ENCODE assay signal across 9 cellular contexts in the genomic region with DNA sequence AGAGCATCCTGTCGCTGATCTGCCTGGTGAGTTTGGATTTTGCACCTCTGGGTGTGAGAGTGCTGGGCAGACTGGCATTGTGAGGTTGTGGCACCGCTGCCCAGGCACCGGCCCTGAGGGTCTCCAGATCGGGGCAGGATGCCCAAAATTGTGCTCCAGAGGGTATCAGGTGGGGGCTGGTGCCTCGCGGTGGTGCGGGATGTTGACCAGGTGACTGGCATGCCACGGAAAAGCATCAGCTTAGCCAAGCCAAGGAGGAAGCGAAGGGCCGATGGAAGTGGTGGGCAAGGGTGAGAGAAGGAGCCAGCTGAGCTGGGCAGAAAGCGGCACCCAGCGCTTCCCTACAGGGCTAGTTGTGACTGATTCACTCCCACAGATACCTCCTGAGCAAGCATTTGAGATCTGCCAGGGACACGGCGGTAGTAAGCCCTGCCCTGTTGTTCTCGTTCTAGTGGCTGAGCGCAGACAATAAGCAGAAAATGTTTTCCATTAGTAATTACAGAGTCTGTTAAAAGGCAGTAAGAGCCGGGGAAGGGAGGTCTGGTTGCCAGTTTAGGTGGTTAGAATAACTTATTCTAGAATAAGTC. TPM values are rescaled to one million over a fixed set of nuclear protein-coding genes. Genes with fewer than 3 reads are reported as not detected.
A peak's percentile ranks its signal among the peaks of the same experiment; 100 is the strongest.
DNase-seq lines count a peak whose midpoint lies in the region; ATAC-seq, FAIRE-seq and TF ChIP-seq lines count a peak whose summit lies in the region.
"Had no signal": no experiment of that assay in that cellular context is flagged by ENCODE, and none has a peak within 500 bp of the region (broad histone marks: within the 10 kb centered on the region; RNA-seq: fewer than 3 reads in every experiment).

No MANE protein-coding gene starts in this region.

- H3K79me2 ChIP-seq in HepG2 (ENCODE audit: insufficient read depth, low read length) = no peaks in the 10 kb centered on the region
- no peaks in the 10 kb centered on the region for H3K79me2 ChIP-seq in keratinocyte (ENCODE audit: control insufficient read depth, insufficient read depth, low read length)

- H3K4me2 ChIP-seq in HepG2 (ENCODE audit: low read depth, low read length) (no peak overlapping the region), keratinocyte (ENCODE audit: control insufficient read depth, extremely low read depth, insufficient read depth, low read depth, low read length) (peak overlapping the region; percentile 64)

- intact Hi-C loops in right lobe of liver (cut with DNase I) = no loop called here
- intact Hi-C loops in HepG2 (cut with micrococcal nuclease; ENCODE audit: unreplicated experiment) = no loop called here

- H2AFZ ChIP-seq in HepG2 (ENCODE audit: low read length) (no peak overlapping the region), keratinocyte (ENCODE audit: control insufficient read depth, low read length) (no peak overlapping the region)

- BruUV-seq in HepG2 (replicated peaks; lab: Mats Ljungman, UMichigan) = no TSS peak

- dilution Hi-C loops in keratinocyte (cut with MboI; ENCODE audit: extremely low pct_ligation_motif_present, low sequenced_read_pairs) = no loop called here

- in situ Hi-C loops in HepG2 (cut with HindIII; ENCODE audit: extremely low pct_ligation_motif_present, low pct_unique_long_range_greater_than_20kb) = loop anchor here (10.0 kb wide), 1 partner anchor 377 kb away; no protein-coding TSS in a partner anchor

- H3K9me3 Mint-ChIP-seq in activated CD8-positive, alpha-beta T cell treated with anti-CD3 and anti-CD28 coated beads, Interleukin-2, amount 10 ng/mL, durations not matched to agents 7 days and 5 days (ENCODE audit: insufficient read depth) = no peaks in the 10 kb centered on the region

- no peak for TF ChIP-seq EP300 in HepG2 (IDR thresholded peaks at IDR 0.05; ENCODE audit: low read depth in 2 of 2, low read length in 2 of 2)
- no peak for TF ChIP-seq EP300 in HepG2 (CRISPR knock-in tag; IDR thresholded peaks at IDR 0.05; ENCODE audit: borderline replicate concordance)

- H3K27me3 ChIP-seq in right lobe of liver (no peaks in the 10 kb centered on the region), HepG2 (ENCODE audit: control insufficient read depth in 1 of 2, insufficient read depth in 2 of 2, low read length in 2 of 2) (peaks cover 1 to 2% of the 10 kb centered on the region in 2 experiments; a peak in 1 of 5 replicates), keratinocyte (ENCODE audit: control insufficient read depth, extremely low read depth, insufficient read depth, low read length) (no peaks in the 10 kb centered on the region)

- TF ChIP-seq RAD21 in HepG2 (CRISPR knock-in tag; IDR thresholded peaks at IDR 0.05) = no peak

- H3K9me3 ChIP-seq in right lobe of liver = no peaks in the 10 kb centered on the region
- H3K9me3 ChIP-seq in HepG2 (ENCODE audit: low read length) = no peaks in the 10 kb centered on the region
- no peaks in the 10 kb centered on the region for H3K9me3 ChIP-seq in keratinocyte (ENCODE audit: control insufficient read depth, low read depth, low read length)

- TF ChIP-seq POLR2A in right lobe of liver (IDR thresholded peaks at IDR 0.05) = no peak
- no peak for TF ChIP-seq POLR2A in HepG2 (IDR thresholded peaks at IDR 0.05; ENCODE audit: insufficient read depth in 1 of 2, low read depth in 2 of 2, low read length in 2 of 2)

- WGBS in right lobe of liver (ENCODE audit: insufficient coverage, low coverage, low lambda C conversion rate, missing lambda C conversion rate) = 74% methylated on average over 13 of the region's 17 CpGs
- WGBS in HepG2 (ENCODE audit: low lambda C conversion rate) = 84% methylated on average over 10 of the region's 17 CpGs
- 62% methylated on average over 17 of the region's 17 CpGs for WGBS in urinary bladder

- no peak for FAIRE-seq in HepG2 (lab: Jason Lieb, UNC)
- FAIRE-seq in keratinocyte (lab: Jason Lieb, UNC) = no peak

- peak overlapping the region; percentile 71 for H3K4me3 Mint-ChIP-seq in activated CD8-positive, alpha-beta T cell treated with anti-CD3 and anti-CD28 coated beads, Interleukin-2, amount 10 ng/mL, durations not matched to agents 7 days and 5 days

- POLR2A ChIA-PET in HepG2 (lab: Yijun Ruan, JAX) (no interaction called here), GM10248 (lab: Yijun Ruan, JAX) (no interaction called here)
- POLR2A ChIA-PET in activated CD8-positive, alpha-beta T cell treated with anti-CD3 and anti-CD28 coated beads, Interleukin-2, amount 10 ng/mL, durations not matched to agents 7 days and 5 days (lab: Charles Lee) = no interaction called here

- ATAC-seq in right lobe of liver (no peak), HepG2 (no peak)
- peak; percentile 7 for ATAC-seq in activated CD8-positive, alpha-beta T cell treated with anti-CD3 and anti-CD28 coated beads, Interleukin-2, amount 10 ng/mL, durations not matched to agents 7 days and 5 days

- H3K36me3 ChIP-seq in right lobe of liver = no peaks in the 10 kb centered on the region
- no peaks in the 10 kb centered on the region for H3K36me3 ChIP-seq in HepG2 (replicated peaks in 1 of 2; ENCODE audit: control insufficient read depth in 1 of 2, insufficient read depth in 2 of 2, low read length in 2 of 2)
- no peaks in the 10 kb centered on the region for H3K36me3 ChIP-seq in keratinocyte (ENCODE audit: control insufficient read depth in 2 of 2, extremely low read depth in 1 of 2, insufficient read depth in 2 of 2, low read length in 2 of 2)
- H3K36me3 ChIP-seq in urinary bladder (ENCODE audit: insufficient read depth) = no peaks in the 10 kb centered on the region

- H3K4me3 ChIP-seq in right lobe of liver = peak overlapping the region; percentile 12 to 52 (median 37)
- H3K4me3 ChIP-seq in HepG2 (replicated peaks in 1 of 3; ENCODE audit: insufficient read depth in 1 of 3, low read depth in 2 of 3, low read length in 3 of 3) = no peak overlapping the region
- peak overlapping the region; percentile 44 to 49 (median 49) for H3K4me3 ChIP-seq in keratinocyte (ENCODE audit: control insufficient read depth in 2 of 3, extremely low read depth in 1 of 3, insufficient read depth in 2 of 3, low read depth in 1 of 3, low read length in 3 of 3)
- H3K4me3 ChIP-seq in urinary bladder (ENCODE audit: low read depth, low read length) = peak overlapping the region; percentile 44

- H3K27ac ChIP-seq in right lobe of liver = no peak overlapping the region
- no peak overlapping the region for H3K27ac ChIP-seq in HepG2 (ENCODE audit: extremely low read length, insufficient read depth, low read length)
- H3K27ac ChIP-seq in keratinocyte (ENCODE audit: control insufficient read depth, insufficient read depth, low read length) = no peak overlapping the region
- H3K27ac ChIP-seq in urinary bladder (ENCODE audit: low read depth) = no peak overlapping the region
- no peak overlapping the region for H3K27ac ChIP-seq in substantia nigra (ENCODE audit: low read depth, low read length, poor library complexity, severe bottlenecking)

- H3K36me3 Mint-ChIP-seq in activated CD8-positive, alpha-beta T cell treated with anti-CD3 and anti-CD28 coated beads, Interleukin-2, amount 10 ng/mL, durations not matched to agents 7 days and 5 days (ENCODE audit: low read depth) = no peaks in the 10 kb centered on the region

- peaks cover 0 to 7% (median 0%) of the 10 kb centered on the region in 4 donors for H3K4me1 ChIP-seq in right lobe of liver
- H3K4me1 ChIP-seq in HepG2 (ENCODE audit: insufficient read depth, low read length) = peaks cover 48% of the 10 kb centered on the region
- peaks cover 5% of the 10 kb centered on the region for H3K4me1 ChIP-seq in keratinocyte (ENCODE audit: control insufficient read depth, extremely low read depth, insufficient read depth, low read length)
- H3K4me1 ChIP-seq in urinary bladder (ENCODE audit: insufficient read depth) = no peaks in the 10 kb centered on the region

- peaks cover 8% of the 10 kb centered on the region for H3K4me1 Mint-ChIP-seq in activated CD8-positive, alpha-beta T cell treated with anti-CD3 and anti-CD28 coated beads, Interleukin-2, amount 10 ng/mL, durations not matched to agents 7 days and 5 days (ENCODE audit: low read depth)

- no peak for DNase-seq in right lobe of liver
- DNase-seq in HepG2 (ENCODE audit: low spot score) = no peak
- no peak for DNase-seq in activated CD8-positive, alpha-beta T cell treated with anti-CD3 and anti-CD28 coated beads, Interleukin-2, amount 10 ng/mL, durations not matched to agents 7 days and 5 days
- DNase-seq in keratinocyte (ENCODE audit: low read depth, low spot score) = no peak
- no peak for DNase-seq in GM10248 (ENCODE audit: extremely low spot score)
- no peak for DNase-seq in OCI-M1 (lab: John Stamatoyannopoulos, UW)
- no peak for DNase-seq in substantia nigra (lab: John Stamatoyannopoulos, UW)
- DNase-seq: retina had no signal

- TF ChIP-seq CTCF in right lobe of liver (IDR thresholded peaks at IDR 0.05) = no peak
- no peak for TF ChIP-seq CTCF in HepG2 (CRISPR knock-in tag; IDR thresholded peaks at IDR 0.05)
- TF ChIP-seq CTCF in keratinocyte (optimal IDR thresholded peaks at IDR 0.05 in 1 of 3, IDR thresholded peaks at IDR 0.05 in 1 of 3, conservative IDR thresholded peaks at IDR 0.05 in 1 of 3; ENCODE audit: extremely low read depth in 1 of 3, insufficient read depth in 2 of 3, low read length in 3 of 3) = no peak
- TF ChIP-seq CTCF in GM10248 (IDR thresholded peaks at IDR 0.05; ENCODE audit: control extremely low read depth, extremely low read depth, low read depth, missing control alignments) = no peak

- no peaks in the 10 kb centered on the region for H3K9me1 ChIP-seq in keratinocyte (ENCODE audit: control insufficient read depth, extremely low read depth, insufficient read depth, low read length)

- H3K27me3 Mint-ChIP-seq in activated CD8-positive, alpha-beta T cell treated with anti-CD3 and anti-CD28 coated beads, Interleukin-2, amount 10 ng/mL, durations not matched to agents 7 days and 5 days (ENCODE audit: low read depth) = no peaks in the 10 kb centered on the region

- H4K20me1 ChIP-seq in HepG2 (ENCODE audit: insufficient read depth, low read length) = no peaks in the 10 kb centered on the region
- H4K20me1 ChIP-seq in keratinocyte (ENCODE audit: control insufficient read depth, extremely low read depth, insufficient read depth, low read length) = no peaks in the 10 kb centered on the region

- H3K27ac Mint-ChIP-seq in activated CD8-positive, alpha-beta T cell treated with anti-CD3 and anti-CD28 coated beads, Interleukin-2, amount 10 ng/mL, durations not matched to agents 7 days and 5 days = no peak overlapping the region

- no peak overlapping the region for H3K9ac ChIP-seq in HepG2 (ENCODE audit: insufficient read depth, low read depth, low read length)
- peak overlapping the region; percentile 33 for H3K9ac ChIP-seq in keratinocyte (ENCODE audit: control insufficient read depth, extremely low read depth, insufficient read depth, low read length)

- CTCF ChIA-PET in HepG2 (lab: Yijun Ruan, JAX; ENCODE audit: low intra/inter-chr PET ratio, low total read pairs) = no interaction called here
- CTCF ChIA-PET in activated CD8-positive, alpha-beta T cell treated with anti-CD3 and anti-CD28 coated beads, Interleukin-2, amount 10 ng/mL, durations not matched to agents 7 days and 5 days (lab: Charles Lee) = no interaction called here
- CTCF ChIA-PET in GM10248 (lab: Yijun Ruan, JAX) = no interaction called here

RNA-seq across cellular contexts. Expression of gene ZFP92, which starts 0.8 kb away (rescaled TPM):
- total RNA-seq in right lobe of liver (1 to 10 TPM in 1 of 6 experiments, under 1 TPM in 5; 0.31 to 1.4 (median 0.41) TPM), HepG2 (2016; rRNA removed; fragmentation: Illumina TruSeq; extraction: Trizol) (0.02 and 0.03 TPM in 2 replicates), urinary bladder (0.69 TPM)
- total RNA-seq in HepG2 (2016; cell fraction: cytosol; rRNA removed; fragmentation: Illumina TruSeq; extraction: Trizol; ENCODE audit: low read depth) = not detected in 2 replicates
- 0.02 and 0.03 TPM in 2 replicates for total RNA-seq in HepG2 (2016; cell fraction: insoluble cytoplasmic fraction; rRNA removed; fragmentation: Illumina TruSeq; extraction: Trizol)
- total RNA-seq in HepG2 (2016; cell fraction: membrane; rRNA removed; fragmentation: Illumina TruSeq; extraction: Trizol) = not detected in 2 replicates
- not detected in 2 replicates for total RNA-seq in HepG2 (2016; cell fraction: nucleus; rRNA removed; fragmentation: Illumina TruSeq; extraction: Trizol)
- polyA plus RNA-seq in HepG2 (2011; rRNA removed) (not detected in 2 replicates), keratinocyte (0.44 to 1.1 TPM (median 0.64 TPM) in 3 replicates), urinary bladder (0.41 TPM)
- polyA plus RNA-seq in HepG2 (2011; cell fraction: cytosol; rRNA removed) = not detected in 2 replicates
- 0.03 TPM in 1 of 2 replicates, not detected in the other for polyA plus RNA-seq in HepG2 (2011; cell fraction: nucleus; rRNA removed)
- 0.03 TPM in 1 of 2 replicates, not detected in the other for polyA plus RNA-seq in HepG2 (2012)
- not detected in 2 replicates for polyA plus RNA-seq in HepG2 (2016; cell fraction: cytosol; fragmentation: Illumina TruSeq; extraction: Trizol; ENCODE audit: low read depth)
- not detected in 2 replicates for polyA plus RNA-seq in HepG2 (2016; cell fraction: insoluble cytoplasmic fraction; fragmentation: Illumina TruSeq; extraction: Trizol; ENCODE audit: low read depth)
- not detected in 2 replicates for polyA plus RNA-seq in HepG2 (2016; cell fraction: membrane; fragmentation: Illumina TruSeq; extraction: Trizol; ENCODE audit: low read depth)
- polyA plus RNA-seq in HepG2 (2016; cell fraction: nucleus; fragmentation: Illumina TruSeq; extraction: Trizol; ENCODE audit: insufficient read depth, low read depth) = not detected in 2 replicates
- polyA minus RNA-seq in HepG2 (2011; rRNA and poly(A)+ RNA removed; ENCODE audit: low replicate concordance) = not detected in 2 replicates
- not detected in 2 replicates for polyA minus RNA-seq in HepG2 (2011; cell fraction: cytosol; rRNA and poly(A)+ RNA removed)
- not detected in 2 replicates for polyA minus RNA-seq in HepG2 (2011; cell fraction: nucleus; rRNA and poly(A)+ RNA removed)
- total RNA-seq in activated CD8-positive, alpha-beta T cell treated with anti-CD3 and anti-CD28 coated beads, Interleukin-2, amount 10 ng/mL, durations not matched to agents 7 days and 5 days = 1 to 10 TPM; 1.5 to 1.6 TPM
- polyA plus RNA-seq in keratinocyte (2011; ENCODE audit: low read depth) = 0.10 TPM
- polyA plus RNA-seq in keratinocyte (2011; cell fraction: cytosol; rRNA removed) = 0.50 and 0.53 TPM in 2 replicates
- polyA plus RNA-seq in keratinocyte (2011; cell fraction: nucleus; rRNA removed) = 2.6 and 2.7 TPM in 2 replicates
- polyA plus RNA-seq in keratinocyte (2012; ENCODE audit: low replicate concordance) = 0.32 and 1.1 TPM in 2 replicates
- polyA minus RNA-seq in keratinocyte = 0.86 to 1.4 TPM (median 0.93 TPM) in 3 replicates
- 1.2 TPM for polyA minus RNA-seq in keratinocyte (2011; cell fraction: cytosol; rRNA and poly(A)+ RNA removed)
- polyA minus RNA-seq in keratinocyte (2011; cell fraction: nucleus; rRNA and poly(A)+ RNA removed) = 1.9 and 2.3 TPM in 2 replicates

RNA-seq across cellular contexts. Expression of gene PNMA6E, which starts 10.9 kb away (rescaled TPM):
- total RNA-seq in right lobe of liver (not detected), HepG2 (2016; rRNA removed; fragmentation: Illumina TruSeq; extraction: Trizol) (not detected in 2 replicates), urinary bladder (not detected)
- not detected in 2 replicates for total RNA-seq in HepG2 (2016; cell fraction: cytosol; rRNA removed; fragmentation: Illumina TruSeq; extraction: Trizol; ENCODE audit: low read depth)
- total RNA-seq in HepG2 (2016; cell fraction: insoluble cytoplasmic fraction; rRNA removed; fragmentation: Illumina TruSeq; extraction: Trizol) = not detected in 2 replicates
- total RNA-seq in HepG2 (2016; cell fraction: membrane; rRNA removed; fragmentation: Illumina TruSeq; extraction: Trizol) = not detected in 2 replicates
- not detected in 2 replicates for total RNA-seq in HepG2 (2016; cell fraction: nucleus; rRNA removed; fragmentation: Illumina TruSeq; extraction: Trizol)
- polyA plus RNA-seq in HepG2 (2011; rRNA removed) (not detected in 2 replicates), keratinocyte (not detected in 3 replicates), urinary bladder (not detected)
- polyA plus RNA-seq in HepG2 (2011; cell fraction: cytosol; rRNA removed) = not detected in 2 replicates
- not detected in 2 replicates for polyA plus RNA-seq in HepG2 (2011; cell fraction: nucleus; rRNA removed)
- polyA plus RNA-seq in HepG2 (2012) = not detected in 2 replicates
- not detected in 2 replicates for polyA plus RNA-seq in HepG2 (2016; cell fraction: cytosol; fragmentation: Illumina TruSeq; extraction: Trizol; ENCODE audit: low read depth)
- polyA plus RNA-seq in HepG2 (2016; cell fraction: insoluble cytoplasmic fraction; fragmentation: Illumina TruSeq; extraction: Trizol; ENCODE audit: low read depth) = not detected in 2 replicates
- not detected in 2 replicates for polyA plus RNA-seq in HepG2 (2016; cell fraction: membrane; fragmentation: Illumina TruSeq; extraction: Trizol; ENCODE audit: low read depth)
- polyA plus RNA-seq in HepG2 (2016; cell fraction: nucleus; fragmentation: Illumina TruSeq; extraction: Trizol; ENCODE audit: insufficient read depth, low read depth) = not detected in 2 replicates
- polyA minus RNA-seq in HepG2 (2011; rRNA and poly(A)+ RNA removed; ENCODE audit: low replicate concordance) = not detected in 2 replicates
- polyA minus RNA-seq in HepG2 (2011; cell fraction: cytosol; rRNA and poly(A)+ RNA removed) = not detected in 2 replicates
- polyA minus RNA-seq in HepG2 (2011; cell fraction: nucleus; rRNA and poly(A)+ RNA removed) = not detected in 2 replicates
- total RNA-seq in activated CD8-positive, alpha-beta T cell treated with anti-CD3 and anti-CD28 coated beads, Interleukin-2, amount 10 ng/mL, durations not matched to agents 7 days and 5 days = not detected
- not detected for polyA plus RNA-seq in keratinocyte (2011; ENCODE audit: low read depth)
- polyA plus RNA-seq in keratinocyte (2011; cell fraction: cytosol; rRNA removed) = not detected in 2 replicates
- not detected in 2 replicates for polyA plus RNA-seq in keratinocyte (2011; cell fraction: nucleus; rRNA removed)
- not detected in 2 replicates for polyA plus RNA-seq in keratinocyte (2012; ENCODE audit: low replicate concordance)
- not detected in 3 replicates for polyA minus RNA-seq in keratinocyte
- polyA minus RNA-seq in keratinocyte (2011; cell fraction: cytosol; rRNA and poly(A)+ RNA removed) = not detected
- polyA minus RNA-seq in keratinocyte (2011; cell fraction: nucleus; rRNA and poly(A)+ RNA removed) = not detected in 2 replicates

RNA-seq across cellular contexts. Expression of gene TREX2, which starts 33.8 kb away (rescaled TPM):
- total RNA-seq in right lobe of liver (under 1 TPM in 4 of 6 experiments, not detected in 2; 0.18 to 0.46 (median 0.23) TPM), HepG2 (2016; rRNA removed; fragmentation: Illumina TruSeq; extraction: Trizol) (0.18 TPM in 1 of 2 replicates, not detected in the other), urinary bladder (0.21 TPM)
- total RNA-seq in HepG2 (2016; cell fraction: cytosol; rRNA removed; fragmentation: Illumina TruSeq; extraction: Trizol; ENCODE audit: low read depth) = 1.2 TPM in 1 of 2 replicates, not detected in the other
- total RNA-seq in HepG2 (2016; cell fraction: insoluble cytoplasmic fraction; rRNA removed; fragmentation: Illumina TruSeq; extraction: Trizol) = 0.22 TPM in 1 of 2 replicates, not detected in the other
- 0.19 and 0.21 TPM in 2 replicates for total RNA-seq in HepG2 (2016; cell fraction: membrane; rRNA removed; fragmentation: Illumina TruSeq; extraction: Trizol)
- 0.50 and 0.62 TPM in 2 replicates for total RNA-seq in HepG2 (2016; cell fraction: nucleus; rRNA removed; fragmentation: Illumina TruSeq; extraction: Trizol)
- polyA plus RNA-seq in HepG2 (2011; rRNA removed) (0.13 and 0.17 TPM in 2 replicates), keratinocyte (0.28 to 0.49 TPM (median 0.31 TPM) in 3 replicates), urinary bladder (0.49 TPM)
- polyA plus RNA-seq in HepG2 (2011; cell fraction: cytosol; rRNA removed) = 0.09 and 0.21 TPM in 2 replicates
- 1.2 and 2.1 TPM in 2 replicates for polyA plus RNA-seq in HepG2 (2011; cell fraction: nucleus; rRNA removed)
- not detected in 2 replicates for polyA plus RNA-seq in HepG2 (2012)
- polyA plus RNA-seq in HepG2 (2016; cell fraction: cytosol; fragmentation: Illumina TruSeq; extraction: Trizol; ENCODE audit: low read depth) = 0.18 TPM in 1 of 2 replicates, not detected in the other
- polyA plus RNA-seq in HepG2 (2016; cell fraction: insoluble cytoplasmic fraction; fragmentation: Illumina TruSeq; extraction: Trizol; ENCODE audit: low read depth) = 0.19 TPM in 1 of 2 replicates, not detected in the other
- polyA plus RNA-seq in HepG2 (2016; cell fraction: membrane; fragmentation: Illumina TruSeq; extraction: Trizol; ENCODE audit: low read depth) = 0.15 TPM in 1 of 2 replicates, not detected in the other
- 0.38 TPM in 1 of 2 replicates, not detected in the other for polyA plus RNA-seq in HepG2 (2016; cell fraction: nucleus; fragmentation: Illumina TruSeq; extraction: Trizol; ENCODE audit: insufficient read depth, low read depth)
- 0.24 and 0.87 TPM in 2 replicates for polyA minus RNA-seq in HepG2 (2011; rRNA and poly(A)+ RNA removed; ENCODE audit: low replicate concordance)
- not detected in 2 replicates for polyA minus RNA-seq in HepG2 (2011; cell fraction: cytosol; rRNA and poly(A)+ RNA removed)
- 1.3 and 1.6 TPM in 2 replicates for polyA minus RNA-seq in HepG2 (2011; cell fraction: nucleus; rRNA and poly(A)+ RNA removed)
- total RNA-seq in activated CD8-positive, alpha-beta T cell treated with anti-CD3 and anti-CD28 coated beads, Interleukin-2, amount 10 ng/mL, durations not matched to agents 7 days and 5 days = 1 to 10 TPM; 3.6 to 3.8 TPM
- 0.71 TPM for polyA plus RNA-seq in keratinocyte (2011; ENCODE audit: low read depth)
- 0.17 and 0.21 TPM in 2 replicates for polyA plus RNA-seq in keratinocyte (2011; cell fraction: cytosol; rRNA removed)
- polyA plus RNA-seq in keratinocyte (2011; cell fraction: nucleus; rRNA removed) = 0.90 and 1.1 TPM in 2 replicates
- polyA plus RNA-seq in keratinocyte (2012; ENCODE audit: low replicate concordance) = 0.50 and 10.2 TPM in 2 replicates
- polyA minus RNA-seq in keratinocyte = 0.22 to 0.75 TPM in 2 of 3 replicates, not detected in the other
- polyA minus RNA-seq in keratinocyte (2011; cell fraction: cytosol; rRNA and poly(A)+ RNA removed) = 2.3 TPM
- polyA minus RNA-seq in keratinocyte (2011; cell fraction: nucleus; rRNA and poly(A)+ RNA removed) = 1.9 and 2.5 TPM in 2 replicates

RNA-seq across cellular contexts. Expression of gene HAUS7, which starts 58.3 kb away (rescaled TPM):
- 10 to 100 TPM in 1 of 6 experiments, 1 to 10 TPM in 5; 5.6 to 14.9 (median 8.8) TPM for total RNA-seq in right lobe of liver
- total RNA-seq in HepG2 (2016; rRNA removed; fragmentation: Illumina TruSeq; extraction: Trizol) = 42.4 and 52.1 TPM in 2 replicates
- total RNA-seq in HepG2 (2016; cell fraction: cytosol; rRNA removed; fragmentation: Illumina TruSeq; extraction: Trizol; ENCODE audit: low read depth) = 11.6 and 12.0 TPM in 2 replicates
- total RNA-seq in HepG2 (2016; cell fraction: insoluble cytoplasmic fraction; rRNA removed; fragmentation: Illumina TruSeq; extraction: Trizol) = 39.2 and 51.8 TPM in 2 replicates
- 14.9 and 17.2 TPM in 2 replicates for total RNA-seq in HepG2 (2016; cell fraction: membrane; rRNA removed; fragmentation: Illumina TruSeq; extraction: Trizol)
- total RNA-seq in HepG2 (2016; cell fraction: nucleus; rRNA removed; fragmentation: Illumina TruSeq; extraction: Trizol) = 18.7 and 21.6 TPM in 2 replicates
- polyA plus RNA-seq in HepG2 (2011; rRNA removed) = 9.1 and 10.9 TPM in 2 replicates
- polyA plus RNA-seq in HepG2 (2011; cell fraction: cytosol; rRNA removed) = 9.4 and 15.2 TPM in 2 replicates
- 19.4 and 23.3 TPM in 2 replicates for polyA plus RNA-seq in HepG2 (2011; cell fraction: nucleus; rRNA removed)
- 8.2 and 11.4 TPM in 2 replicates for polyA plus RNA-seq in HepG2 (2012)
- polyA plus RNA-seq in HepG2 (2016; cell fraction: cytosol; fragmentation: Illumina TruSeq; extraction: Trizol; ENCODE audit: low read depth) = 6.9 and 7.7 TPM in 2 replicates
- polyA plus RNA-seq in HepG2 (2016; cell fraction: insoluble cytoplasmic fraction; fragmentation: Illumina TruSeq; extraction: Trizol; ENCODE audit: low read depth) = 32.6 and 41.1 TPM in 2 replicates
- polyA plus RNA-seq in HepG2 (2016; cell fraction: membrane; fragmentation: Illumina TruSeq; extraction: Trizol; ENCODE audit: low read depth) = 10.1 and 11.1 TPM in 2 replicates
- 35.1 and 45.0 TPM in 2 replicates for polyA plus RNA-seq in HepG2 (2016; cell fraction: nucleus; fragmentation: Illumina TruSeq; extraction: Trizol; ENCODE audit: insufficient read depth, low read depth)
- 18.6 and 73.7 TPM in 2 replicates for polyA minus RNA-seq in HepG2 (2011; rRNA and poly(A)+ RNA removed; ENCODE audit: low replicate concordance)
- polyA minus RNA-seq in HepG2 (2011; cell fraction: cytosol; rRNA and poly(A)+ RNA removed) = 5.5 and 7.6 TPM in 2 replicates
- 3.6 and 9.3 TPM in 2 replicates for polyA minus RNA-seq in HepG2 (2011; cell fraction: nucleus; rRNA and poly(A)+ RNA removed)
- total RNA-seq in activated CD8-positive, alpha-beta T cell treated with anti-CD3 and anti-CD28 coated beads, Interleukin-2, amount 10 ng/mL, durations not matched to agents 7 days and 5 days = 10 to 100 TPM; 56.6 to 57.7 TPM
- 9.2 to 23.1 TPM (median 13.8 TPM) in 3 replicates for polyA plus RNA-seq in keratinocyte
- 11.4 TPM for polyA plus RNA-seq in keratinocyte (2011; ENCODE audit: low read depth)
- 6.6 and 9.5 TPM in 2 replicates for polyA plus RNA-seq in keratinocyte (2011; cell fraction: cytosol; rRNA removed)
- polyA plus RNA-seq in keratinocyte (2011; cell fraction: nucleus; rRNA removed) = 16.3 and 17.5 TPM in 2 replicates
- 4.8 and 24.0 TPM in 2 replicates for polyA plus RNA-seq in keratinocyte (2012; ENCODE audit: low replicate concordance)
- 8.5 to 18.4 TPM (median 13.5 TPM) in 3 replicates for polyA minus RNA-seq in keratinocyte
- 9.6 TPM for polyA minus RNA-seq in keratinocyte (2011; cell fraction: cytosol; rRNA and poly(A)+ RNA removed)
- 2.2 and 5.1 TPM in 2 replicates for polyA minus RNA-seq in keratinocyte (2011; cell fraction: nucleus; rRNA and poly(A)+ RNA removed)
- total RNA-seq in urinary bladder = 17.1 TPM
- 26.6 TPM for polyA plus RNA-seq in urinary bladder

Comparison
In these comparisons a context has a peak if more than half of its experiments do, and no peak if none do; other contexts are left out.
1. H3K4me3 ChIP-seq: peak in right lobe of liver (3 of 3), keratinocyte (3 of 3) and urinary bladder (single experiment); none in HepG2 (0 of 3).